1 cellular context compared by ENCODE assay signal in the genomic region with DNA sequence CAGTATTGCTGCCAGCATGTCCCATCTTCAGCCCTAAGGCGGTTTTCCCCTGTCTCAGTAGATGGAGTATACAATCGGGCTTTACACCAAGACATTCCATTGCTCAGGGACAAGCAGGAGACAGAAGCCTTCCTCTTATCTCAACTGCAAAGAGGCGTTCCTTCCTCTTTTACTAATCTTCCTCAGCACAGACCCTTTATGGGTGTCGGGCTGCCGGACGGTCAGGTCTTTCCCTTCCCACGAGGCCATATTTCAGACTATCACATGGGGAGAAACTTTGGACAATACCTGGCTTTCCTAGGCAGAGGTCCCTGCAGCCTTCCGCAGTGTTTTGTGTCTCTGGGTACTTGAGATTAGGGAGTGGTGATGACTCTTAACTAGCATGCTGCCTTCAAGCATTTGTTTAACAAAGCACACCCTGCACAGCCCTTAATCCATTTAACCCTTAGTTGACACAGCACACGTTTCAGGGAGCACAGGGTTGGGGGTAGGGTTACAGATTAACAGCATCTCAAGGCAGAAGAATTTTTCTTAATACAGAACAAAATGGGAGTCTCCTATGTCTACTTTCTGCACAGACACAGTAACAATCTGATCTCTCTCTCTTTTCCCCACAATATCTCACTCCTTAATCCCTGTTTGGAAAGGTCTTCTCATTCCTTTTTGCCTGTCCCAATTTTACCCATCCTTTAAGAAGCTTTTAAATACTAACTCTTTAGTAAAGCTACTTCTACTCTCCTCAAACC.
A peak's percentile ranks its signal among the peaks of the same experiment; 100 is the strongest.
TF ChIP-seq lines count a peak whose summit lies in the region.
"Not testable (repeated sequence)": the region's sequence is repeated elsewhere in the genome, so short reads cannot be mapped to it uniquely, and the experiment has no call there.

No MANE protein-coding gene starts in this region.

TF ChIP-seq in K562, 482 proteins besides CTCF, POLR2A, EP300 and RAD21 (continued from another document):
- TF ChIP-seq, protein P1, sequence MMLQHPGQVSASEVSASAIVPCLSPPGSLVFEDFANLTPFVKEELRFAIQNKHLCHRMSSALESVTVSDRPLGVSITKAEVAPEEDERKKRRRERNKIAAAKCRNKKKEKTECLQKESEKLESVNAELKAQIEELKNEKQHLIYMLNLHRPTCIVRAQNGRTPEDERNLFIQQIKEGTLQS (IDR thresholded peaks at IDR 0.05): not testable (repeated sequence)
- TF ChIP-seq, protein P1 (CRISPR knock-in tag; conservative IDR thresholded peaks at IDR 0.05): 0 out of 2 replicates have a peak, but pooled peaks have one; percentile 41
- TF ChIP-seq CXXC5 (CRISPR knock-in tag; IDR thresholded peaks at IDR 0.05): peak; percentile 89
